ENCODE assay signal across 16 cellular contexts in the genomic region with DNA sequence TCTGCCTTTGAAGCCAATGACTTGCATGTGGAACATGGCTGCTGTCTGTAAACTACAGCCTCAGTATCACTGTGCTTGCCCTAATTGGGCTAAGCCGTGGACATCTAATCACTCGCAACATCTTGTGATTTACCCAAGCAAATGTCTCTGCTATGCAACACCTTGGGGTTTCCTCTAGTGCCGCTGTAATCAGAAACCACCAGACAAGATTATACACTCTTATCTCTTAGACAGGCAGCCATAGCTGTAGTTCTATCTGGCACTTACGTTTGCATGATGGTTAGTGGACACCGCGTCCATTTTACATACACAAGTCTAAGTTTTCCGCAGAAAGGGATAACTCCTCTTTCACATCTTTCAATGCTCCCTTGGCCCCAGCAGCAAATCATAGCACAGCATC.
DNase-seq lines count a peak whose midpoint lies in the region; ATAC-seq and TF ChIP-seq lines count a peak whose summit lies in the region.
"Had no signal": no experiment of that assay in that cellular context is flagged by ENCODE, and none has a peak within 500 bp of the region (broad histone marks: within the 10 kb centered on the region; RNA-seq: fewer than 3 reads in every experiment).

No MANE protein-coding gene starts in this region.

- TF ChIP-seq EP300 in esophagus muscularis mucosa (IDR thresholded peaks at IDR 0.05), result no peak

- peak overlapping the region; percentile 46 for H2AFZ ChIP-seq in parathyroid adenoma
- H2AFZ ChIP-seq: GM23338 had no signal

- H3K4me3 ChIP-seq in esophagus muscularis mucosa (no peak overlapping the region), parathyroid adenoma (ENCODE audit: low read depth, low read length) (no peak overlapping the region)
- H3K4me3 ChIP-seq: GM12878, GM23338 had no signal

- H3K4me2 ChIP-seq in parathyroid adenoma (ENCODE audit: low read length), result no peak overlapping the region
- H3K4me2 ChIP-seq: GM23338 had no signal

- H3K36me3 ChIP-seq in esophagus muscularis mucosa, result no peaks in the 10 kb centered on the region
- H3K36me3 ChIP-seq in parathyroid adenoma (ENCODE audit: control insufficient read depth, insufficient read depth, low read length), result no peaks in the 10 kb centered on the region

- no peak for TF ChIP-seq POLR2A in esophagus muscularis mucosa (IDR thresholded peaks at IDR 0.05; ENCODE audit: low read depth)

- 90% methylated on average over 7 of the region's 7 CpGs for WGBS in esophagus muscularis mucosa

- no peak overlapping the region for H3K27ac ChIP-seq in esophagus muscularis mucosa (replicated peaks in 1 of 4)
- H3K27ac ChIP-seq in parathyroid adenoma, result no peak overlapping the region

- DNase-seq in CMK (ENCODE audit: low read depth) (peak; percentile 51), OCI-M1 (lab: John Stamatoyannopoulos, UW) (peak; percentile 79), esophagus muscularis mucosa (ENCODE audit: extremely low spot score) (peak; percentile 62)
- DNase-seq: C1 segment of cervical spinal cord; Caco-2; CD4-positive, alpha-beta memory T cell; DMS153; DND-41; GDM1; H9 had no signal

- H3K4me1 ChIP-seq in esophagus muscularis mucosa (no peaks in the 10 kb centered on the region), parathyroid adenoma (no peaks in the 10 kb centered on the region)

- ATAC-seq in GM18519 (IDR thresholded peaks at IDR 0.05; ENCODE audit: low FRiP score, unreplicated experiment), result no peak
- no peak for ATAC-seq in GM18861 (IDR thresholded peaks at IDR 0.05; ENCODE audit: unreplicated experiment)
- ATAC-seq: GM12878, GM23338, HCT116 had no signal

- no peaks in the 10 kb centered on the region for H3K79me2 ChIP-seq in parathyroid adenoma

- H3K9me3 ChIP-seq in esophagus muscularis mucosa (no peaks in the 10 kb centered on the region), parathyroid adenoma (ENCODE audit: control insufficient read depth, low read length) (no peaks in the 10 kb centered on the region)
- H3K9me3 ChIP-seq: Caco-2 had no signal

- TF ChIP-seq CTCF in esophagus muscularis mucosa (IDR thresholded peaks at IDR 0.05), result no peak
- no peak for TF ChIP-seq CTCF in parathyroid adenoma (IDR thresholded peaks at IDR 0.05)

- intact Hi-C loops in esophagus muscularis mucosa (cut with DNase I), result no loop called here

- no peak overlapping the region for H3K9ac ChIP-seq in parathyroid adenoma

- no peaks in the 10 kb centered on the region for H3K27me3 ChIP-seq in esophagus muscularis mucosa
- no peaks in the 10 kb centered on the region for H3K27me3 ChIP-seq in parathyroid adenoma (ENCODE audit: control insufficient read depth, insufficient read depth, low read length)
